In the genomic region with DNA sequence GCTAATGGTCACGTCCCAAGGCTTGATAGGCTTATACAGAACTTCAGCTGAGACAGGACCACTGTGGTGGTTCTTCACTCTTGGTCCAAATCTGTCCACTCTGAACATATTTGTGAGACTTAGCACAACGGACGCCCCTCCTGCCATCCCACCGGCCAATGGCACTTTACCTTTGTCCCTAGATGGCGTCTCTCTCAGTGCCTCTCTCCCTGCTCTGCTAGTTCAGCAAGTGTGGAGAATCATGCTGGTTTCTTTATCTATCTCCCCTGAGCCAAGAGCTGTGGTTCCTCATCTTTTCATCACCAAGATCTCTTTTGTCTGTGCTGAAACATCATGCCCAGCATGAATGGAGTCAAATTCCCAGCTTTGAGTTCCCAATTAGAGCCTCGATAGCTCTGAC, we compare ENCODE assay signal across 18 cellular contexts.
DNase-seq lines count a peak whose midpoint lies in the region; ATAC-seq and TF ChIP-seq lines count a peak whose summit lies in the region.
"Had no signal": no experiment of that assay in that cellular context is flagged by ENCODE, and none has a peak within 500 bp of the region (broad histone marks: within the 10 kb centered on the region; RNA-seq: fewer than 3 reads in every experiment).

No MANE protein-coding gene starts in this region.

- H3K36me3 ChIP-seq in CD4-positive, alpha-beta memory T cell (ENCODE audit: insufficient read depth, low read length), result no peaks in the 10 kb centered on the region
- no peaks in the 10 kb centered on the region for H3K36me3 ChIP-seq in H7 (replicated peaks; ENCODE audit: control insufficient read depth, insufficient read depth, low read length)

- intact Hi-C loops in CD4-positive, alpha-beta memory T cell (cut with micrococcal nuclease), result loop anchor here (2.0 kb wide), 2 partner anchors 24 to 70 kb away; partner anchors contain the start of gene ZNF800
- intact Hi-C loops in lower leg skin (cut with DNase I; ENCODE audit: low total_unique reads), result no loop called here

- H3K4me1 ChIP-seq in CD4-positive, alpha-beta memory T cell (ENCODE audit: insufficient read depth, low read length), result peaks cover 25% of the 10 kb centered on the region

- no peaks in the 10 kb centered on the region for H3K36me3 Mint-ChIP-seq in CD4-positive, alpha-beta memory T cell
- H3K36me3 Mint-ChIP-seq in WTC11 (no peaks in the 10 kb centered on the region), HFFc6 (ENCODE audit: low read depth) (no peaks in the 10 kb centered on the region)
- H3K36me3 Mint-ChIP-seq: CD8-positive, alpha-beta T cell had no signal

- H3K27ac Mint-ChIP-seq in CD4-positive, alpha-beta memory T cell, result peak overlapping the region; percentile 9 to 87 (median 68)
- H3K27ac Mint-ChIP-seq in WTC11 (no peak overlapping the region), HFFc6 (no peak overlapping the region)
- H3K27ac Mint-ChIP-seq: CD8-positive, alpha-beta T cell had no signal

- H3K4me3 Mint-ChIP-seq in CD4-positive, alpha-beta memory T cell, result peak overlapping the region; percentile 46 to 68 (median 58)
- H3K4me3 Mint-ChIP-seq in WTC11 (no peak overlapping the region), HFFc6 (no peak overlapping the region)

- DNase-seq in CD4-positive, alpha-beta memory T cell, result no peak
- peak; percentile 4 for DNase-seq in H7
- DNase-seq in WTC11 (ENCODE audit: low spot score), result no peak
- DNase-seq in iPS-NIHi7 (ENCODE audit: extremely low spot score), result peak; percentile 26
- no peak for DNase-seq in HFFc6
- DNase-seq in anterior cingulate cortex (lab: John Stamatoyannopoulos, UW), result no peak
- no peak for DNase-seq in lower leg skin (ENCODE audit: low spot score in 2 of 2)
- DNase-seq: Calu3; DMS153; GOT3; Kasumi-1; NCI-H187; NCI-H2107; NCI-H2227 treated with DMSO at 0.1 percent for 48 hours; NCI-H510A; NK-92 treated with Interleukin-12 subunit alpha and Interleukin-12 subunit beta, amount 100 ng/mL, for 24 hours had no signal

- no peak for TF ChIP-seq POLR2A in lower leg skin (IDR thresholded peaks at IDR 0.05)

- H3K27me3 ChIP-seq in CD4-positive, alpha-beta memory T cell (ENCODE audit: insufficient read depth, low read length), result no peaks in the 10 kb centered on the region
- no peaks in the 10 kb centered on the region; the same call in 1 of the 2 replicates for H3K27me3 ChIP-seq in H7 (ENCODE audit: control insufficient read depth, insufficient read depth, low read length)

- POLR2A ChIA-PET in CD4-positive, alpha-beta memory T cell (lab: Charles Lee; ENCODE audit: partially characterized antibody), result interaction anchor here (1.0 to 2.2 kb wide), 2 partner anchors 25 to 70 kb away, joined by 4 to 10 read pairs; partner anchors contain the start of gene ZNF800
- POLR2A ChIA-PET in WTC11 (lab: Charles Lee), result no interaction called here

- peaks cover 17 to 31% (median 26%) of the 10 kb centered on the region in 4 donors for H3K4me1 Mint-ChIP-seq in CD4-positive, alpha-beta memory T cell
- H3K4me1 Mint-ChIP-seq in WTC11 (0 out of 2 replicates have a peak, but pooled peaks cover 3% of the 10 kb centered on the region), HFFc6 (ENCODE audit: low read depth) (no peaks in the 10 kb centered on the region)

- CTCF ChIA-PET in CD4-positive, alpha-beta memory T cell (lab: Charles Lee; ENCODE audit: partially characterized antibody), result interaction anchor here (0.7 to 5.0 kb wide), 7 partner anchors 10 to 125 kb away, joined by 3 to 24 read pairs (median 4); partner anchors contain the start of gene GRM8
- CTCF ChIA-PET in WTC11 (lab: Charles Lee), result interaction anchor here (0.7 to 1.5 kb wide), 5 partner anchors 19 to 69 kb away, joined by 3 to 8 read pairs (median 3); no protein-coding TSS in a partner anchor

- ATAC-seq in WTC11, result peak; percentile 75
- ATAC-seq: SK-N-SH treated with all-trans-retinoic acid at 6 μM for 48 hours had no signal

- 65 to 73% methylated on average over 6 of the region's 6 CpGs for WGBS in lower leg skin, 2 donors

- H3K27ac ChIP-seq in CD4-positive, alpha-beta memory T cell (ENCODE audit: low read depth, low read length), result no peak overlapping the region

- TF ChIP-seq CTCF in WTC11 (IDR thresholded peaks at IDR 0.05) (no peak), HFFc6 (IDR thresholded peaks at IDR 0.05) (no peak), lower leg skin (IDR thresholded peaks at IDR 0.05) (no peak)

- peaks cover 0 to 7% of the 10 kb centered on the region in 2 donors for H3K27me3 Mint-ChIP-seq in CD4-positive, alpha-beta memory T cell
- H3K27me3 Mint-ChIP-seq in WTC11 (ENCODE audit: low read depth), result peaks cover 45% of the 10 kb centered on the region
- peaks cover 2% of the 10 kb centered on the region for H3K27me3 Mint-ChIP-seq in HFFc6 (ENCODE audit: insufficient read depth)

- no peaks in the 10 kb centered on the region for H3K9me3 Mint-ChIP-seq in CD4-positive, alpha-beta memory T cell
- no peaks in the 10 kb centered on the region for H3K9me3 Mint-ChIP-seq in WTC11
- H3K9me3 Mint-ChIP-seq in HFFc6, result no peaks in the 10 kb centered on the region
- H3K9me3 Mint-ChIP-seq: CD8-positive, alpha-beta T cell had no signal

- H3K9me3 ChIP-seq in CD4-positive, alpha-beta memory T cell (ENCODE audit: control insufficient read depth in 1 of 2, low read length in 2 of 2), result no peaks in the 10 kb centered on the region

- no peak overlapping the region for H3K4me3 ChIP-seq in CD4-positive, alpha-beta memory T cell (ENCODE audit: low read length in 2 of 2)
- H3K4me3 ChIP-seq in H7 (ENCODE audit: insufficient read depth, low read depth, low read length) (no peak overlapping the region), lower leg skin (ENCODE audit: low read depth, poor library complexity, severe bottlenecking) (no peak overlapping the region)

TF ChIP-seq in WTC11, 78 proteins besides CTCF, POLR2A, EP300 and RAD21 (continues in another document):
- no peak for TF ChIP-seq GRHL2 (CRISPR knock-in tag; IDR thresholded peaks at IDR 0.05; ENCODE audit: insufficient replicate concordance, severe bottlenecking)
- TF ChIP-seq, protein P1, sequence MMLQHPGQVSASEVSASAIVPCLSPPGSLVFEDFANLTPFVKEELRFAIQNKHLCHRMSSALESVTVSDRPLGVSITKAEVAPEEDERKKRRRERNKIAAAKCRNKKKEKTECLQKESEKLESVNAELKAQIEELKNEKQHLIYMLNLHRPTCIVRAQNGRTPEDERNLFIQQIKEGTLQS (CRISPR knock-in tag; conservative IDR thresholded peaks at IDR 0.05), result no peak
- TF ChIP-seq, protein P2, sequence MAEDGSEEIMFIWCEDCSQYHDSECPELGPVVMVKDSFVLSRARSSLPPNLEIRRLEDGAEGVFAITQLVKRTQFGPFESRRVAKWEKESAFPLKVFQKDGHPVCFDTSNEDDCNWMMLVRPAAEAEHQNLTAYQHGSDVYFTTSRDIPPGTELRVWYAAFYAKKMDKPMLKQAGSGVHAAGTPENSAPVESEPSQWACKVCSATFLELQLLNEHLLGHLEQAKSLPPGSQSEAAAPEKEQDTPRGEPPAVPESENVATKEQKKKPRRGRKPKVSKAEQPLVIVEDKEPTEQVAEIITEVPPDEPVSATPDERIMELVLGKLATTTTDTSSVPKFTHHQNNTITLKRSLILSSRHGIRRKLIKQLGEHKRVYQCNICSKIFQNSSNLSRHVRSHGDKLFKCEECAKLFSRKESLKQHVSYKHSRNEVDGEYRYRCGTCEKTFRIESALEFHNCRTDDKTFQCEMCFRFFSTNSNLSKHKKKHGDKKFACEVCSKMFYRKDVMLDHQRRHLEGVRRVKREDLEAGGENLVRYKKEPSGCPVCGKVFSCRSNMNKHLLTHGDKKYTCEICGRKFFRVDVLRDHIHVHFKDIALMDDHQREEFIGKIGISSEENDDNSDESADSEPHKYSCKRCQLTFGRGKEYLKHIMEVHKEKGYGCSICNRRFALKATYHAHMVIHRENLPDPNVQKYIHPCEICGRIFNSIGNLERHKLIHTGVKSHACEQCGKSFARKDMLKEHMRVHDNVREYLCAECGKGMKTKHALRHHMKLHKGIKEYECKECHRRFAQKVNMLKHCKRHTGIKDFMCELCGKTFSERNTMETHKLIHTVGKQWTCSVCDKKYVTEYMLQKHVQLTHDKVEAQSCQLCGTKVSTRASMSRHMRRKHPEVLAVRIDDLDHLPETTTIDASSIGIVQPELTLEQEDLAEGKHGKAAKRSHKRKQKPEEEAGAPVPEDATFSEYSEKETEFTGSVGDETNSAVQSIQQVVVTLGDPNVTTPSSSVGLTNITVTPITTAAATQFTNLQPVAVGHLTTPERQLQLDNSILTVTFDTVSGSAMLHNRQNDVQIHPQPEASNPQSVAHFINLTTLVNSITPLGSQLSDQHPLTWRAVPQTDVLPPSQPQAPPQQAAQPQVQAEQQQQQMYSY (CRISPR knock-in tag; IDR thresholded peaks at IDR 0.05), result no peak
- no peak for TF ChIP-seq FOXK1 (CRISPR knock-in tag; IDR thresholded peaks at IDR 0.05)
- TF ChIP-seq ESRRA (CRISPR knock-in tag; IDR thresholded peaks at IDR 0.05; ENCODE audit: borderline replicate concordance), result no peak
- TF ChIP-seq KAT7 (CRISPR knock-in tag; IDR thresholded peaks at IDR 0.05; ENCODE audit: borderline replicate concordance), result no peak
- no peak for TF ChIP-seq ZNF416 (CRISPR knock-in tag; IDR thresholded peaks at IDR 0.05)
- TF ChIP-seq ZNF423 (CRISPR knock-in tag; IDR thresholded peaks at IDR 0.05), result no peak
- no peak for TF ChIP-seq RORB (CRISPR knock-in tag; IDR thresholded peaks at IDR 0.05)
- TF ChIP-seq USF1 (CRISPR knock-in tag; IDR thresholded peaks at IDR 0.05), result no peak
- TF ChIP-seq, protein P3, sequence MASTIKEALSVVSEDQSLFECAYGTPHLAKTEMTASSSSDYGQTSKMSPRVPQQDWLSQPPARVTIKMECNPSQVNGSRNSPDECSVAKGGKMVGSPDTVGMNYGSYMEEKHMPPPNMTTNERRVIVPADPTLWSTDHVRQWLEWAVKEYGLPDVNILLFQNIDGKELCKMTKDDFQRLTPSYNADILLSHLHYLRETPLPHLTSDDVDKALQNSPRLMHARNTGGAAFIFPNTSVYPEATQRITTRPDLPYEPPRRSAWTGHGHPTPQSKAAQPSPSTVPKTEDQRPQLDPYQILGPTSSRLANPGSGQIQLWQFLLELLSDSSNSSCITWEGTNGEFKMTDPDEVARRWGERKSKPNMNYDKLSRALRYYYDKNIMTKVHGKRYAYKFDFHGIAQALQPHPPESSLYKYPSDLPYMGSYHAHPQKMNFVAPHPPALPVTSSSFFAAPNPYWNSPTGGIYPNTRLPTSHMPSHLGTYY (CRISPR knock-in tag; IDR thresholded peaks at IDR 0.05), result no peak

Comparison
In these comparisons a context has a peak if more than half of its experiments do, and no peak if none do; other contexts are left out.
1. DNase-seq: peak in H7 (single experiment) and iPS-NIHi7 (single experiment); none in CD4-positive, alpha-beta memory T cell (0 of 5), WTC11 (single experiment), HFFc6 (single experiment), anterior cingulate cortex (0 of 58) and lower leg skin (0 of 2).
2. H3K27ac Mint-ChIP-seq: peak in CD4-positive, alpha-beta memory T cell (7 of 7); none in WTC11 (single experiment) and HFFc6 (single experiment).
3. H3K4me3 Mint-ChIP-seq: peak in CD4-positive, alpha-beta memory T cell (8 of 8); none in WTC11 (single experiment) and HFFc6 (single experiment).